11 cellular contexts compared by ENCODE assay signal in the genomic region with DNA sequence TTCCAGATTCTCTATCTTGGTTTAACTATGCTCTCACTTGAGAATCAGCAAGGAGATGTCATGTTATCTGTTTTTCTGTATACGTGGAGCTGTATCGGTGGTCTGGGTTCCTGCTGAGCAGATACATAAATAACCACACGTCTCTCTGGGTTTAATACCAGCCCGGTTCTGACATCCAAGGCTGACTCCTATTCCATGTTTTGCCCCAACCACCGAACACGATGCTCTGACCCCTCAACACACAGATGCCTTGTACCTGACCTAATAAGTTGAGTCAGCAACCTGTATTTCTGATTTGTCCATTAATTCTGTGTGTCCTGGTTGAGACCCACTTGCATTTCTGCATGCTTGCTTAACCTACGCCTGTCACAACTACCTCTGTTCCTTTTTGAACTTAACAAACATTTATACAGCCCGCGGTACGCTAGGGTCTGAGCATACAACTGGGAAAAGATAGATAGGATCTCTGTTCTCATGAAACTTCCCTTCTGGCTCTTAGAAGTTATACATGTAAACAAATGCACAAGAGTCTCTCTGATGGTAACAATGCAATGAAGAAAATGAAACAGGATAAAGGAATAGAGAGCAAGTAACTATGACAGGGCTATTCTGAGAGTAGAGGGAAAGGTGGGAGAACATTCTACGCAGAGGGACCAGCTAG.
A peak's percentile ranks its signal among the peaks of the same experiment; 100 is the strongest.
DNase-seq lines count a peak whose midpoint lies in the region; ATAC-seq, FAIRE-seq and TF ChIP-seq lines count a peak whose summit lies in the region.
"Had no signal": no experiment of that assay in that cellular context is flagged by ENCODE, and none has a peak within 500 bp of the region (broad histone marks: within the 10 kb centered on the region; RNA-seq: fewer than 3 reads in every experiment).

No MANE protein-coding gene starts in this region.

- H3K4me3 ChIP-seq in K562: no peak overlapping the region
- H3K4me3 ChIP-seq: prostate gland had no signal

- intact Hi-C loops in K562 (cut with micrococcal nuclease): loop anchor here (10.0 kb wide), 1 partner anchor 111 kb away; no protein-coding TSS in a partner anchor

- no peak for TF ChIP-seq POLR2A in K562 (conservative IDR thresholded peaks at IDR 0.05)

- peak overlapping the region; percentile 9 for H3K27ac Mint-ChIP-seq in stimulated activated naive CD8-positive, alpha-beta T cell treated with anti-CD3 and anti-CD28 coated beads, Interleukin-15, Interleukin-2, amounts not matched to agents 100 ng/mL and 50 ng/mL, for 24 hours

- H3K9me1 ChIP-seq in K562 (ENCODE audit: control insufficient read depth, insufficient read depth, low read length): no peaks in the 10 kb centered on the region

- H3K36me3 Mint-ChIP-seq in stimulated activated naive CD8-positive, alpha-beta T cell treated with anti-CD3 and anti-CD28 coated beads, Interleukin-15, Interleukin-2, amounts not matched to agents 100 ng/mL and 50 ng/mL, for 24 hours (ENCODE audit: low read depth): no peaks in the 10 kb centered on the region

- H2AFZ ChIP-seq in K562 (ENCODE audit: low read depth, low read length): peak overlapping the region; percentile 50; the same call in 1 of the 2 replicates

- no peaks in the 10 kb centered on the region for H4K20me1 ChIP-seq in K562 (replicated peaks; ENCODE audit: control insufficient read depth, insufficient read depth, low read length)

- BruUV-seq in K562 (replicated peaks; lab: Mats Ljungman, UMichigan): TSS peak; percentile 75

- H3K4me3 Mint-ChIP-seq in stimulated activated naive CD8-positive, alpha-beta T cell treated with anti-CD3 and anti-CD28 coated beads, Interleukin-15, Interleukin-2, amounts not matched to agents 100 ng/mL and 50 ng/mL, for 24 hours: no peak overlapping the region

- H3K4me2 ChIP-seq in K562 (ENCODE audit: insufficient read depth, low read length): peak overlapping the region; percentile 69

- in situ Hi-C loops in K562 (cut with MboI): no loop called here

- H3K9me3 ChIP-seq in K562 (replicated peaks; ENCODE audit: control insufficient read depth, insufficient read depth, low read depth, low read length): no peaks in the 10 kb centered on the region
- H3K9me3 ChIP-seq: prostate gland had no signal

- no peak for TF ChIP-seq EP300 in K562 (IDR thresholded peaks at IDR 0.05; ENCODE audit: low read length)

- no peak for TF ChIP-seq RAD21 in K562 (CRISPR knock-in tag; conservative IDR thresholded peaks at IDR 0.05 in 1 of 2, IDR thresholded peaks at IDR 0.05 in 1 of 2)

- no peaks in the 10 kb centered on the region for H3K79me2 ChIP-seq in K562 (ENCODE audit: control insufficient read depth, insufficient read depth, low read length)

- no peaks in the 10 kb centered on the region for H3K27me3 ChIP-seq in K562 (ENCODE audit: control insufficient read depth in 2 of 2, insufficient read depth in 2 of 2, low read length in 2 of 2)
- H3K27me3 ChIP-seq in layer of hippocampus (ENCODE audit: control insufficient read depth, insufficient read depth, low read length): no peaks in the 10 kb centered on the region

- FAIRE-seq in K562 (lab: Jason Lieb, UNC): no peak
- FAIRE-seq: endometrium had no signal

- peak overlapping the region in 1 of 2 experiments; percentile 44; a peak in 1 of 4 replicates for H3K9ac ChIP-seq in K562 (ENCODE audit: insufficient read depth in 1 of 2, low read depth in 2 of 2, low read length in 2 of 2)

- CTCF ChIA-PET in K562 (lab: Yijun Ruan, JAX; ENCODE audit: low intra/inter-chr PET ratio): no interaction called here

- H3K4me1 ChIP-seq in K562 (replicated peaks in 1 of 2; ENCODE audit: control insufficient read depth in 2 of 2, insufficient read depth in 2 of 2, low read length in 2 of 2): peaks cover 0 to 15% of the 10 kb centered on the region in 2 experiments; a peak in 2 of 5 replicates
- H3K4me1 ChIP-seq: prostate gland had no signal

- peaks cover under 1% of the 10 kb centered on the region for H3K9me3 Mint-ChIP-seq in stimulated activated naive CD8-positive, alpha-beta T cell treated with anti-CD3 and anti-CD28 coated beads, Interleukin-15, Interleukin-2, amounts not matched to agents 100 ng/mL and 50 ng/mL, for 24 hours

- H3K27ac ChIP-seq in K562 (ENCODE audit: extremely low read depth, low read depth, low read length) (peak overlapping the region; percentile 73), layer of hippocampus (ENCODE audit: low read depth, low read length) (peak overlapping the region; percentile 44)
- H3K27ac ChIP-seq: prostate gland had no signal

- 2% methylated on average over 11 of the region's 11 CpGs for WGBS in K562 (ENCODE audit: insufficient coverage, low coverage, missing lambda C conversion rate)

- peaks cover 15% of the 10 kb centered on the region for H3K4me1 Mint-ChIP-seq in stimulated activated naive CD8-positive, alpha-beta T cell treated with anti-CD3 and anti-CD28 coated beads, Interleukin-15, Interleukin-2, amounts not matched to agents 100 ng/mL and 50 ng/mL, for 24 hours (ENCODE audit: low read depth)

- no peaks in the 10 kb centered on the region for H3K27me3 Mint-ChIP-seq in stimulated activated naive CD8-positive, alpha-beta T cell treated with anti-CD3 and anti-CD28 coated beads, Interleukin-15, Interleukin-2, amounts not matched to agents 100 ng/mL and 50 ng/mL, for 24 hours

- POLR2A ChIA-PET in K562 (lab: Yijun Ruan, JAX): interaction anchor here (1.2 kb wide), 1 partner anchor 8 kb away, joined by 3 read pairs; no protein-coding TSS in a partner anchor

- TF ChIP-seq CTCF in K562 (IDR thresholded peaks at IDR 0.05 in 2 of 3, conservative IDR thresholded peaks at IDR 0.05 in 1 of 3; ENCODE audit: insufficient read depth in 2 of 3, low read depth in 1 of 3, low read length in 3 of 3): no peak

- no peaks in the 10 kb centered on the region for H3K36me3 ChIP-seq in K562 (ENCODE audit: control insufficient read depth, insufficient read depth, low read length)
- H3K36me3 ChIP-seq: prostate gland had no signal

- DNase-seq in stimulated activated naive CD8-positive, alpha-beta T cell treated with anti-CD3 and anti-CD28 coated beads, Interleukin-15, Interleukin-2, amounts not matched to agents 100 U/mL and 50 U/mL, for 24 hours: no peak
- DNase-seq in K562 (ENCODE audit: extremely low read depth in 1 of 4, low spot score in 3 of 4) (peak in 1 of 4 experiments; percentile 12), NCI-H345 (lab: John Stamatoyannopoulos, UW) (no peak), NCI-H345 treated with DMSO at 0.1 percent for 48 hours (lab: John Stamatoyannopoulos, UW; ENCODE audit: unreplicated experiment) (no peak), NCI-H1417 treated with DMSO at 0.1 percent for 48 hours (lab: John Stamatoyannopoulos, UW) (no peak)
- DNase-seq: activated naive CD4-positive, alpha-beta T cell had no signal

- no peak for ATAC-seq in stimulated activated naive CD8-positive, alpha-beta T cell treated with anti-CD3 and anti-CD28 coated beads, Interleukin-15, Interleukin-2, amounts not matched to agents 100 U/mL and 50 U/mL, for 24 hours
- ATAC-seq in K562: peak; percentile 49
- ATAC-seq in HG02981 (IDR thresholded peaks at IDR 0.05; ENCODE audit: unreplicated experiment): no peak

TF ChIP-seq in K562, 482 proteins besides CTCF, POLR2A, EP300 and RAD21:
- TF ChIP-seq C11orf30 (IDR thresholded peaks at IDR 0.05; ENCODE audit: low read depth): peak; percentile 39; the same call in 1 of the 2 replicates
- TF ChIP-seq, protein P1, sequence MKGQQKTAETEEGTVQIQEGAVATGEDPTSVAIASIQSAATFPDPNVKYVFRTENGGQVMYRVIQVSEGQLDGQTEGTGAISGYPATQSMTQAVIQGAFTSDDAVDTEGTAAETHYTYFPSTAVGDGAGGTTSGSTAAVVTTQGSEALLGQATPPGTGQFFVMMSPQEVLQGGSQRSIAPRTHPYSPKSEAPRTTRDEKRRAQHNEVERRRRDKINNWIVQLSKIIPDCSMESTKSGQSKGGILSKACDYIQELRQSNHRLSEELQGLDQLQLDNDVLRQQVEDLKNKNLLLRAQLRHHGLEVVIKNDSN (CRISPR knock-in tag; IDR thresholded peaks at IDR 0.05): no peak
- TF ChIP-seq ZNF584 (CRISPR knock-in tag; IDR thresholded peaks at IDR 0.05; ENCODE audit: low read depth): 0 out of 2 replicates have a peak, but pooled peaks have one; percentile 4
- TF ChIP-seq ZBTB1 (CRISPR knock-in tag; IDR thresholded peaks at IDR 0.05; ENCODE audit: borderline replicate concordance, low read depth): no peak
- peak; percentile 37; the same call in 1 of the 2 replicates for TF ChIP-seq ZNF316 (IDR thresholded peaks at IDR 0.05)
- TF ChIP-seq RBFOX2 (IDR thresholded peaks at IDR 0.05; ENCODE audit: low read depth, low read length): no peak
- TF ChIP-seq RBM39 (optimal IDR thresholded peaks at IDR 0.05; ENCODE audit: low read depth, low read length): no peak
- TF ChIP-seq, protein P2, sequence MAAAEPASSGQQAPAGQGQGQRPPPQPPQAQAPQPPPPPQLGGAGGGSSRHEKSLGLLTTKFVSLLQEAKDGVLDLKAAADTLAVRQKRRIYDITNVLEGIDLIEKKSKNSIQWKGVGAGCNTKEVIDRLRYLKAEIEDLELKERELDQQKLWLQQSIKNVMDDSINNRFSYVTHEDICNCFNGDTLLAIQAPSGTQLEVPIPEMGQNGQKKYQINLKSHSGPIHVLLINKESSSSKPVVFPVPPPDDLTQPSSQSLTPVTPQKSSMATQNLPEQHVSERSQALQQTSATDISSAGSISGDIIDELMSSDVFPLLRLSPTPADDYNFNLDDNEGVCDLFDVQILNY (CRISPR knock-in tag; IDR thresholded peaks at IDR 0.05): no peak
